ENCODE assay signal across 25 cellular contexts in genomic region chr1:119953266-119953998, GRCh38. TPM values are rescaled to one million over a fixed set of nuclear protein-coding genes. Genes with fewer than 3 reads are reported as not detected.
DNase-seq lines count a peak whose midpoint lies in the region; ATAC-seq and TF ChIP-seq lines count a peak whose summit lies in the region.
"Had no signal": no experiment of that assay in that cellular context is flagged by ENCODE, and none has a peak within 500 bp of the region (broad histone marks: within the 10 kb centered on the region; RNA-seq: fewer than 3 reads in every experiment).

No MANE protein-coding gene starts in this region.

- no peaks in the 10 kb centered on the region for H3K27me3 ChIP-seq in CD4-positive, alpha-beta T cell (ENCODE audit: control insufficient read depth, insufficient read depth, low read length)
- H3K27me3 ChIP-seq: BLaER1 had no signal

- H3K4me1 Mint-ChIP-seq in activated CD8-positive, alpha-beta memory T cell treated with anti-CD3 and anti-CD28 coated beads, Interleukin-2, amount 10 ng/mL, durations not matched to agents 7 days and 5 days: peaks cover 40% of the 10 kb centered on the region
- H3K4me1 Mint-ChIP-seq in stimulated activated naive CD8-positive, alpha-beta T cell treated with anti-CD3 and anti-CD28 coated beads, Interleukin-15, amount 100 ng/mL, for 72 hours: no peaks in the 10 kb centered on the region
- H3K4me1 Mint-ChIP-seq in stimulated activated effector memory CD8-positive, alpha-beta T cell treated with anti-CD3 and anti-CD28 coated beads, Interleukin-12 subunit alpha, Interleukin-12 subunit beta, amount 100 ng/mL, for 72 hours: peaks cover 14% of the 10 kb centered on the region
- no peaks in the 10 kb centered on the region for H3K4me1 Mint-ChIP-seq in CD4-positive, alpha-beta T cell (ENCODE audit: low read depth)
- H3K4me1 Mint-ChIP-seq: IgD-negative memory B cell had no signal

- H3K27ac Mint-ChIP-seq in activated CD8-positive, alpha-beta memory T cell treated with anti-CD3 and anti-CD28 coated beads, Interleukin-2, amount 10 ng/mL, durations not matched to agents 7 days and 5 days: peak overlapping the region; percentile 40
- H3K27ac Mint-ChIP-seq in stimulated activated naive CD8-positive, alpha-beta T cell treated with anti-CD3 and anti-CD28 coated beads, Interleukin-15, amount 100 ng/mL, for 72 hours: no peak overlapping the region
- no peak overlapping the region for H3K27ac Mint-ChIP-seq in stimulated activated effector memory CD8-positive, alpha-beta T cell treated with anti-CD3 and anti-CD28 coated beads, Interleukin-12 subunit alpha, Interleukin-12 subunit beta, amount 100 ng/mL, for 72 hours
- H3K27ac Mint-ChIP-seq in CD4-positive, alpha-beta T cell: no peak overlapping the region
- H3K27ac Mint-ChIP-seq: IgD-negative memory B cell had no signal

- intact Hi-C loops in CD4-positive, alpha-beta T cell (cut with DNase I, micrococcal nuclease): no loop called here

- H3K4me3 Mint-ChIP-seq in activated CD8-positive, alpha-beta memory T cell treated with anti-CD3 and anti-CD28 coated beads, Interleukin-2, amount 10 ng/mL, durations not matched to agents 7 days and 5 days: no peak overlapping the region
- no peak overlapping the region for H3K4me3 Mint-ChIP-seq in stimulated activated naive CD8-positive, alpha-beta T cell treated with anti-CD3 and anti-CD28 coated beads, Interleukin-15, amount 100 ng/mL, for 72 hours
- no peak overlapping the region for H3K4me3 Mint-ChIP-seq in stimulated activated effector memory CD8-positive, alpha-beta T cell treated with anti-CD3 and anti-CD28 coated beads, Interleukin-12 subunit alpha, Interleukin-12 subunit beta, amount 100 ng/mL, for 72 hours
- H3K4me3 Mint-ChIP-seq in CD4-positive, alpha-beta T cell: no peak overlapping the region
- H3K4me3 Mint-ChIP-seq: CD4-positive, alpha-beta memory T cell; IgD-negative memory B cell had no signal

- no peak for ATAC-seq in activated CD8-positive, alpha-beta memory T cell treated with anti-CD3 and anti-CD28 coated beads, Interleukin-2, amount 10 ng/mL, durations not matched to agents 7 days and 5 days
- ATAC-seq in stimulated activated naive CD8-positive, alpha-beta T cell treated with anti-CD3 and anti-CD28 coated beads, Interleukin-15, amount 100 ng/mL, for 72 hours: peak; percentile 43
- no peak for ATAC-seq in stimulated activated naive CD8-positive, alpha-beta T cell treated with anti-CD3 and anti-CD28 coated beads, Interleukin-15, Interleukin-2, amounts not matched to agents 100 U/mL and 50 U/mL, for 24 hours
- ATAC-seq in stimulated activated effector memory CD8-positive, alpha-beta T cell treated with anti-CD3 and anti-CD28 coated beads, Interleukin-12 subunit alpha, Interleukin-12 subunit beta, amount 100 ng/mL, for 72 hours: peak; percentile 45
- ATAC-seq in CD4-positive, alpha-beta T cell (ENCODE audit: poor library complexity): no peak

- DNase-seq in activated CD8-positive, alpha-beta memory T cell treated with anti-CD3 and anti-CD28 coated beads, Interleukin-2, amount 10 ng/mL, durations not matched to agents 7 days and 5 days: no peak
- no peak for DNase-seq in activated CD8-positive, alpha-beta memory T cell treated with anti-CD3 and anti-CD28 coated beads for 24 hours
- DNase-seq in stimulated activated naive CD8-positive, alpha-beta T cell treated with anti-CD3 and anti-CD28 coated beads, Interleukin-15, amount 100 ng/mL, for 72 hours: no peak
- DNase-seq in stimulated activated naive CD8-positive, alpha-beta T cell treated with anti-CD3 and anti-CD28 coated beads, Interleukin-15, Interleukin-2, amounts not matched to agents 100 U/mL and 50 U/mL, for 24 hours: no peak
- no peak for DNase-seq in stimulated activated effector memory CD8-positive, alpha-beta T cell treated with anti-CD3 and anti-CD28 coated beads, Interleukin-12 subunit alpha, Interleukin-12 subunit beta, amount 100 ng/mL, for 72 hours (ENCODE audit: low spot score in 2 of 2)
- DNase-seq in GM19238 (ENCODE audit: insufficient read length, low spot score): no peak
- no peak for DNase-seq in CD4-positive, alpha-beta T cell
- DNase-seq: CD4-positive, alpha-beta memory T cell; COR-L47; DMS53; GM23248; H7; MM.1S; NCI-H2029; NCI-H526 treated with DMSO at 0.1 percent for 48 hours; PC-9 had no signal

- no peaks in the 10 kb centered on the region for H3K27me3 Mint-ChIP-seq in activated CD8-positive, alpha-beta memory T cell treated with anti-CD3 and anti-CD28 coated beads, Interleukin-2, amount 10 ng/mL, durations not matched to agents 7 days and 5 days
- no peaks in the 10 kb centered on the region for H3K27me3 Mint-ChIP-seq in stimulated activated naive CD8-positive, alpha-beta T cell treated with anti-CD3 and anti-CD28 coated beads, Interleukin-15, amount 100 ng/mL, for 72 hours
- H3K27me3 Mint-ChIP-seq in CD4-positive, alpha-beta T cell: no peaks in the 10 kb centered on the region
- H3K27me3 Mint-ChIP-seq: CD4-positive, alpha-beta memory T cell; IgD-negative memory B cell had no signal

- H3K27ac ChIP-seq in CD4-positive, alpha-beta T cell (ENCODE audit: low read depth, low read length): no peak overlapping the region
- H3K27ac ChIP-seq: BLaER1, GM23248, HL-60, KMS-11, PC-9 had no signal

- no peak for TF ChIP-seq CTCF in CD4-positive, alpha-beta T cell (IDR thresholded peaks at IDR 0.05)

- POLR2A ChIA-PET in CD4-positive, alpha-beta T cell (lab: Charles Lee): no interaction called here

- H3K9me3 ChIP-seq in CD4-positive, alpha-beta T cell (ENCODE audit: control insufficient read depth, low read length): no peaks in the 10 kb centered on the region
- H3K9me3 ChIP-seq: BLaER1 had no signal

- H3K36me3 Mint-ChIP-seq in activated CD8-positive, alpha-beta memory T cell treated with anti-CD3 and anti-CD28 coated beads, Interleukin-2, amount 10 ng/mL, durations not matched to agents 7 days and 5 days: peaks cover 44% of the 10 kb centered on the region
- H3K36me3 Mint-ChIP-seq in stimulated activated effector memory CD8-positive, alpha-beta T cell treated with anti-CD3 and anti-CD28 coated beads, Interleukin-12 subunit alpha, Interleukin-12 subunit beta, amount 100 ng/mL, for 72 hours: peaks cover 70% of the 10 kb centered on the region
- peaks cover 80% of the 10 kb centered on the region for H3K36me3 Mint-ChIP-seq in CD4-positive, alpha-beta T cell (ENCODE audit: low read depth)

- H3K9me3 Mint-ChIP-seq in activated CD8-positive, alpha-beta memory T cell treated with anti-CD3 and anti-CD28 coated beads, Interleukin-2, amount 10 ng/mL, durations not matched to agents 7 days and 5 days (ENCODE audit: low read depth): no peaks in the 10 kb centered on the region
- H3K9me3 Mint-ChIP-seq in stimulated activated naive CD8-positive, alpha-beta T cell treated with anti-CD3 and anti-CD28 coated beads, Interleukin-15, amount 100 ng/mL, for 72 hours: no peaks in the 10 kb centered on the region
- no peaks in the 10 kb centered on the region for H3K9me3 Mint-ChIP-seq in stimulated activated effector memory CD8-positive, alpha-beta T cell treated with anti-CD3 and anti-CD28 coated beads, Interleukin-12 subunit alpha, Interleukin-12 subunit beta, amount 100 ng/mL, for 72 hours
- H3K9me3 Mint-ChIP-seq in CD4-positive, alpha-beta T cell: no peaks in the 10 kb centered on the region
- H3K9me3 Mint-ChIP-seq: CD4-positive, alpha-beta memory T cell; IgD-negative memory B cell had no signal

- CTCF ChIA-PET in activated CD8-positive, alpha-beta memory T cell treated with anti-CD3 and anti-CD28 coated beads, Interleukin-2, amount 10 ng/mL, durations not matched to agents 7 days and 5 days (lab: Charles Lee): no interaction called here
- CTCF ChIA-PET in CD4-positive, alpha-beta T cell (lab: Charles Lee): no interaction called here

RNA-seq across cellular contexts. Expression of gene ADAM30, which starts 57.1 kb away (rescaled TPM):
- total RNA-seq in activated CD8-positive, alpha-beta memory T cell treated with anti-CD3 and anti-CD28 coated beads, Interleukin-2, amount 10 ng/mL, durations not matched to agents 7 days and 5 days: not detected
- total RNA-seq in CD4-positive, alpha-beta T cell: not detected
- total RNA-seq: CD4-positive, alpha-beta memory T cell; Daoy; G401; GM23248; H7; NCI-H460; PC-9; Right ventricle myocardium inferior; RPMI7951 had no signal

Comparison
In these comparisons a context has a peak if more than half of its experiments do, and no peak if none do; other contexts are left out.
1. ATAC-seq: peak in stimulated activated naive CD8-positive, alpha-beta T cell treated with anti-CD3 and anti-CD28 coated beads, Interleukin-15, amount 100 ng/mL, for 72 hours (single experiment) and stimulated activated effector memory CD8-positive, alpha-beta T cell treated with anti-CD3 and anti-CD28 coated beads, Interleukin-12 subunit alpha, Interleukin-12 subunit beta, amount 100 ng/mL, for 72 hours (single experiment); none in activated CD8-positive, alpha-beta memory T cell treated with anti-CD3 and anti-CD28 coated beads, Interleukin-2, amount 10 ng/mL, durations not matched to agents 7 days and 5 days (single experiment), stimulated activated naive CD8-positive, alpha-beta T cell treated with anti-CD3 and anti-CD28 coated beads, Interleukin-15, Interleukin-2, amounts not matched to agents 100 U/mL and 50 U/mL, for 24 hours (single experiment) and CD4-positive, alpha-beta T cell (single experiment).